Comparison of ENCODE assay signal across 5 cellular contexts in genomic region chr1:195458365-195458764, GRCh38.
"Had no signal": no experiment of that assay in that cellular context is flagged by ENCODE, and none has a peak within 500 bp of the region (broad histone marks: within the 10 kb centered on the region; RNA-seq: fewer than 3 reads in every experiment).

No MANE protein-coding gene starts in this region.

- FAIRE-seq: HepG2 had no signal

- DNase-seq: GM23248, GOT3, H7, HFFc6 had no signal
